14 cellular contexts compared by ENCODE assay signal in the genomic region with DNA sequence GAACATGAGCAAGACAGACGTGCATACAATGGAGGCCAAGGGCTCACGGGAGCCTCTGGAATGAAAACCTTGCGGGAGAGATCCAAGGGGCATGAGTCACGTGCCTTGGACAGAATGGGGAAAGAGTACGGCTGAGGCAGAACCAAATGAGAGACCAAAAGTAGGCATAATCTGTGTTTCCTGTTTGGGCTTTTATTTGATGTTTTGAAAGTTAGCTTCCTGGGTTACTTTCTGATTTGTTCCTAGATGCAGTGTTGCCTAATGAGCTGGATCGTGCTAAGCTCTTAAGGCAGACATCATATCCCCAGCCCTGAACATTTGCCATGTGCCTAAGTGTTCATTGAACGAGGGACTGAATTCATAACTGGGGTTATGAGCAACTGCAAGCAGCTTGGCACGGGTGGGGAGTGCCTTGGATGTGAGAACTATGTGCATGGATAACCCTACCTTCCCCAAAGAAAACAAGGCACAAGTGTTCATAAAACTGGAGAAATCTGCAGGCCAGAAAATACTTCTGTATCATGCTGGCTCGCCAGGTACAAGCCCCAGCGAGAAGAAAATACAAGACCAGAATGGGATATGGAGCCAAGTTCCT.
A peak's percentile ranks its signal among the peaks of the same experiment; 100 is the strongest.
DNase-seq lines count a peak whose midpoint lies in the region; ATAC-seq, FAIRE-seq and TF ChIP-seq lines count a peak whose summit lies in the region.
"Had no signal": no experiment of that assay in that cellular context is flagged by ENCODE, and none has a peak within 500 bp of the region (broad histone marks: within the 10 kb centered on the region; RNA-seq: fewer than 3 reads in every experiment).

No MANE protein-coding gene starts in this region.

- intact Hi-C loops in CD4-positive, alpha-beta memory T cell (cut with micrococcal nuclease), result no loop called here
- intact Hi-C loops in HepG2 (cut with micrococcal nuclease; ENCODE audit: unreplicated experiment), result no loop called here
- intact Hi-C loops in Calu3 (cut with micrococcal nuclease; ENCODE audit: unreplicated experiment), result no loop called here

- H3K79me2 ChIP-seq in HepG2 (ENCODE audit: insufficient read depth, low read length), result no peaks in the 10 kb centered on the region

- no peaks in the 10 kb centered on the region for H3K27me3 ChIP-seq in CD4-positive, alpha-beta memory T cell (ENCODE audit: insufficient read depth, low read length)
- H3K27me3 ChIP-seq in HepG2 (ENCODE audit: control insufficient read depth in 1 of 2, insufficient read depth in 2 of 2, low read length in 2 of 2), result no peaks in the 10 kb centered on the region
- H3K27me3 ChIP-seq: testis had no signal

- no peak overlapping the region for H3K4me2 ChIP-seq in HepG2 (ENCODE audit: low read depth, low read length)

- H3K4me1 ChIP-seq in CD4-positive, alpha-beta memory T cell (ENCODE audit: insufficient read depth, low read length), result peaks cover 16% of the 10 kb centered on the region
- no peaks in the 10 kb centered on the region for H3K4me1 ChIP-seq in HepG2 (ENCODE audit: insufficient read depth, low read length)
- H3K4me1 ChIP-seq: testis had no signal

- in situ Hi-C loops in HepG2 (cut with HindIII; ENCODE audit: extremely low pct_ligation_motif_present, low pct_unique_long_range_greater_than_20kb), result no loop called here

- TF ChIP-seq POLR2A in HepG2 (IDR thresholded peaks at IDR 0.05; ENCODE audit: insufficient read depth in 1 of 2, low read depth in 2 of 2, low read length in 2 of 2) (no peak), GM12892 (IDR thresholded peaks at IDR 0.05; ENCODE audit: low read depth, low read length) (no peak)

- H3K27ac ChIP-seq in CD4-positive, alpha-beta memory T cell (ENCODE audit: low read depth, low read length), result no peak overlapping the region
- no peak overlapping the region for H3K27ac ChIP-seq in HepG2 (ENCODE audit: extremely low read length, insufficient read depth, low read length)
- H3K27ac ChIP-seq: left ventricle myocardium inferior, testis had no signal

- CTCF ChIA-PET in CD4-positive, alpha-beta memory T cell (lab: Charles Lee; ENCODE audit: partially characterized antibody), result interaction anchor here (0.8 to 2.2 kb wide), 7 partner anchors 12 to 335 kb away, joined by 3 to 7 read pairs (median 3); no protein-coding TSS in a partner anchor
- CTCF ChIA-PET in HepG2 (lab: Yijun Ruan, JAX; ENCODE audit: low intra/inter-chr PET ratio, low total read pairs), result no interaction called here
- CTCF ChIA-PET in Calu3 (lab: Charles Lee), result no interaction called here

- no peaks in the 10 kb centered on the region for H3K36me3 Mint-ChIP-seq in CD4-positive, alpha-beta memory T cell
- H3K36me3 Mint-ChIP-seq in Calu3 (ENCODE audit: insufficient read depth, unreplicated experiment), result peaks cover 43% of the 10 kb centered on the region

- no peak for TF ChIP-seq EP300 in HepG2 (IDR thresholded peaks at IDR 0.05; ENCODE audit: low read depth in 2 of 2, low read length in 2 of 2)
- no peak for TF ChIP-seq EP300 in HepG2 (CRISPR knock-in tag; IDR thresholded peaks at IDR 0.05; ENCODE audit: borderline replicate concordance)

- peak overlapping the region; percentile 64 to 89 (median 83) for H3K4me3 Mint-ChIP-seq in CD4-positive, alpha-beta memory T cell
- no peak overlapping the region for H3K4me3 Mint-ChIP-seq in Calu3 (ENCODE audit: low read depth, unreplicated experiment)
- H3K4me3 Mint-ChIP-seq: activated B cell treated with CpG ODN at 0.5 μM for 24 hours had no signal

- no peak for TF ChIP-seq CTCF in HepG2 (CRISPR knock-in tag; IDR thresholded peaks at IDR 0.05)
- TF ChIP-seq CTCF in Calu3 (IDR thresholded peaks at IDR 0.05; ENCODE audit: unreplicated experiment), result no peak

- H3K27me3 Mint-ChIP-seq in CD4-positive, alpha-beta memory T cell, result peaks cover under 1 to 2% of the 10 kb centered on the region in 2 donors
- no peaks in the 10 kb centered on the region for H3K27me3 Mint-ChIP-seq in Calu3 (ENCODE audit: unreplicated experiment)

- peaks cover 18 to 25% (median 23%) of the 10 kb centered on the region in 4 donors for H3K4me1 Mint-ChIP-seq in CD4-positive, alpha-beta memory T cell
- no peaks in the 10 kb centered on the region for H3K4me1 Mint-ChIP-seq in Calu3 (ENCODE audit: low read depth, unreplicated experiment)
- H3K4me1 Mint-ChIP-seq: activated B cell treated with CpG ODN at 0.5 μM for 24 hours had no signal

- peak overlapping the region in 1 of 2 donors; percentile 44 for H3K4me3 ChIP-seq in CD4-positive, alpha-beta memory T cell (ENCODE audit: low read length in 2 of 2)
- no peak overlapping the region for H3K4me3 ChIP-seq in HepG2 (replicated peaks in 1 of 3; ENCODE audit: insufficient read depth in 1 of 3, low read depth in 2 of 3, low read length in 3 of 3)
- H3K4me3 ChIP-seq: left ventricle myocardium inferior, testis had no signal

- ATAC-seq in HepG2 (no peak), HG02973 (IDR thresholded peaks at IDR 0.05; ENCODE audit: unreplicated experiment) (no peak)

- no peak overlapping the region for H3K9ac ChIP-seq in HepG2 (ENCODE audit: insufficient read depth, low read depth, low read length)

- no peak overlapping the region for H2AFZ ChIP-seq in HepG2 (ENCODE audit: low read length)

- no TSS peak for BruUV-seq in HepG2 (replicated peaks; lab: Mats Ljungman, UMichigan)
- no TSS peak for BruUV-seq in Calu3 (replicated peaks; lab: Mats Ljungman, UMichigan)

- DNase-seq in CD4-positive, alpha-beta memory T cell, result peak in 2 of 5 donors; percentile 12 to 13
- peak; percentile 19 for DNase-seq in HT1080 (ENCODE audit: low read depth)
- DNase-seq in astrocyte of the hippocampus (ENCODE audit: low read depth, low spot score), result peak; percentile 62
- no peak for DNase-seq in HepG2 (ENCODE audit: low spot score)
- DNase-seq in SK-N-DZ (ENCODE audit: low spot score), result no peak
- no peak for DNase-seq in GM12892 (ENCODE audit: insufficient read length)
- DNase-seq in Calu3, result no peak
- DNase-seq: activated B cell treated with CpG ODN at 0.5 μM for 24 hours; activated effector memory CD4-positive, alpha-beta T cell treated with anti-CD3 and anti-CD28 coated beads, Interleukin-2, amount 50 U/mL, for 16 hours; Kasumi-1; left ventricle myocardium inferior; testis had no signal

- no peaks in the 10 kb centered on the region for H3K9me3 Mint-ChIP-seq in CD4-positive, alpha-beta memory T cell
- no peaks in the 10 kb centered on the region for H3K9me3 Mint-ChIP-seq in Calu3 (ENCODE audit: low read depth, unreplicated experiment)
- H3K9me3 Mint-ChIP-seq: activated B cell treated with CpG ODN at 0.5 μM for 24 hours had no signal

- WGBS in HepG2 (ENCODE audit: low lambda C conversion rate), result 97% methylated on average over 10 of the region's 10 CpGs

- no peaks in the 10 kb centered on the region for H4K20me1 ChIP-seq in HepG2 (ENCODE audit: insufficient read depth, low read length)

- H3K9me3 ChIP-seq in CD4-positive, alpha-beta memory T cell (ENCODE audit: control insufficient read depth in 1 of 2, low read length in 2 of 2), result no peaks in the 10 kb centered on the region
- no peaks in the 10 kb centered on the region for H3K9me3 ChIP-seq in HepG2 (ENCODE audit: low read length)
- H3K9me3 ChIP-seq: left ventricle myocardium inferior, testis had no signal

- H3K27ac Mint-ChIP-seq in CD4-positive, alpha-beta memory T cell, result peak overlapping the region; percentile 70 to 91 (median 80)
- no peak overlapping the region for H3K27ac Mint-ChIP-seq in Calu3 (ENCODE audit: unreplicated experiment)
- H3K27ac Mint-ChIP-seq: activated B cell treated with CpG ODN at 0.5 μM for 24 hours had no signal

- POLR2A ChIA-PET in CD4-positive, alpha-beta memory T cell (lab: Charles Lee; ENCODE audit: partially characterized antibody), result interaction anchor here (1.1 to 2.1 kb wide), 3 partner anchors 17 to 379 kb away, joined by 4 to 15 read pairs (median 4); a partner anchor contains a TSS
- POLR2A ChIA-PET in HepG2 (lab: Yijun Ruan, JAX), result no interaction called here

- no peak for FAIRE-seq in HepG2 (lab: Jason Lieb, UNC)
- FAIRE-seq in GM12892 (lab: Jason Lieb, UNC), result no peak
- FAIRE-seq: small intestine had no signal

- TF ChIP-seq RAD21 in HepG2 (CRISPR knock-in tag; IDR thresholded peaks at IDR 0.05), result no peak

- H3K36me3 ChIP-seq in CD4-positive, alpha-beta memory T cell (ENCODE audit: insufficient read depth, low read length), result no peaks in the 10 kb centered on the region
- peaks cover 27 to 82% of the 10 kb centered on the region in 2 experiments for H3K36me3 ChIP-seq in HepG2 (replicated peaks in 1 of 2; ENCODE audit: control insufficient read depth in 1 of 2, insufficient read depth in 2 of 2, low read length in 2 of 2)

TF ChIP-seq in HepG2, 621 proteins besides CTCF, POLR2A, EP300 and RAD21 (continues in another document):
- TF ChIP-seq, protein P1, sequence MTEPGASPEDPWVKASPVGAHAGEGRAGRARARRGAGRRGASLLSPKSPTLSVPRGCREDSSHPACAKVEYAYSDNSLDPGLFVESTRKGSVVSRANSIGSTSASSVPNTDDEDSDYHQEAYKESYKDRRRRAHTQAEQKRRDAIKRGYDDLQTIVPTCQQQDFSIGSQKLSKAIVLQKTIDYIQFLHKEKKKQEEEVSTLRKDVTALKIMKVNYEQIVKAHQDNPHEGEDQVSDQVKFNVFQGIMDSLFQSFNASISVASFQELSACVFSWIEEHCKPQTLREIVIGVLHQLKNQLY (CRISPR knock-in tag; IDR thresholded peaks at IDR 0.05), result no peak
- TF ChIP-seq REPIN1 (CRISPR knock-in tag; IDR thresholded peaks at IDR 0.05; ENCODE audit: borderline replicate concordance, low read depth) (no peak), RBM22 (optimal IDR thresholded peaks at IDR 0.05; ENCODE audit: low read length) (peak; percentile 12)

Comparison
In these comparisons a context has a peak if more than half of its experiments do, and no peak if none do; other contexts are left out.
1. DNase-seq: peak in HT1080 (single experiment) and astrocyte of the hippocampus (single experiment); none in HepG2 (single experiment), SK-N-DZ (single experiment), GM12892 (single experiment) and Calu3 (single experiment).